In genomic region chr22:19885841-19886592, GRCh38 we compare ENCODE assay signal across 12 cellular contexts. TPM values are rescaled to one million over a fixed set of nuclear protein-coding genes. Genes with fewer than 3 reads are reported as not detected.
DNase-seq lines count a peak whose midpoint lies in the region; ATAC-seq, FAIRE-seq and TF ChIP-seq lines count a peak whose summit lies in the region.
"Had no signal": no experiment of that assay in that cellular context is flagged by ENCODE, and none has a peak within 500 bp of the region (broad histone marks: within the 10 kb centered on the region; RNA-seq: fewer than 3 reads in every experiment).

No MANE protein-coding gene starts in this region.

- H3K27ac ChIP-seq in HepG2 (ENCODE audit: extremely low read length, insufficient read depth, low read length), result no peak overlapping the region
- H3K27ac ChIP-seq in upper lobe of left lung, result peak overlapping the region in 3 of 4 donors; percentile 63 to 76 (median 71)
- H3K27ac ChIP-seq in stomach, result peak overlapping the region in 1 of 5 donors; percentile 17

- H3K36me3 Mint-ChIP-seq in activated naive CD4-positive, alpha-beta T cell treated with anti-CD3 and anti-CD28 coated beads for 36 hours (ENCODE audit: low read depth), result no peaks in the 10 kb centered on the region
- H3K36me3 Mint-ChIP-seq in T-cell, result no peaks in the 10 kb centered on the region
- H3K36me3 Mint-ChIP-seq in stimulated activated naive B cell treated with anti-CD40 and anti-IgM and Interleukin-4, amounts not matched to agents 10 μg/mL and 1 μg/mL and 100 μg/mL, for 72 hours, result peaks cover 4 to 5% of the 10 kb centered on the region in 2 donors

- H3K36me3 ChIP-seq in HepG2 (replicated peaks in 1 of 2; ENCODE audit: control insufficient read depth in 1 of 2, insufficient read depth in 2 of 2, low read length in 2 of 2) (peaks cover 0 to 2% of the 10 kb centered on the region in 2 experiments; a peak in 1 of 5 replicates), upper lobe of left lung (peaks cover 0 to 6% (median 3%) of the 10 kb centered on the region in 4 donors), stomach (peaks cover 0 to 56% (median 42%) of the 10 kb centered on the region in 4 donors)

- in situ Hi-C loops in HepG2 (cut with HindIII; ENCODE audit: extremely low pct_ligation_motif_present, low pct_unique_long_range_greater_than_20kb), result no loop called here

- H3K4me2 ChIP-seq in HepG2 (ENCODE audit: low read depth, low read length), result no peak overlapping the region

- WGBS in HepG2 (ENCODE audit: low lambda C conversion rate), result 93% methylated on average over 9 of the region's 15 CpGs
- 79 to 82% methylated on average over 11 to 12 of the region's 15 CpGs for WGBS in upper lobe of left lung, 2 donors
- 79 to 88% (median 83%) methylated on average over 11 to 15 of the region's 15 CpGs for WGBS in stomach, 5 donors

- peaks cover 51% of the 10 kb centered on the region for H3K4me1 Mint-ChIP-seq in activated naive CD4-positive, alpha-beta T cell treated with anti-CD3 and anti-CD28 coated beads for 36 hours (ENCODE audit: low read depth)
- peaks cover 45 to 55% (median 52%) of the 10 kb centered on the region in 3 donors for H3K4me1 Mint-ChIP-seq in T-cell
- H3K4me1 Mint-ChIP-seq in stimulated activated naive B cell treated with anti-CD40 and anti-IgM and Interleukin-4, amounts not matched to agents 10 μg/mL and 1 μg/mL and 100 μg/mL, for 72 hours, result peaks cover 22 to 28% of the 10 kb centered on the region in 2 donors

- no peak for FAIRE-seq in HepG2 (lab: Jason Lieb, UNC)

- H3K4me3 ChIP-seq in HepG2 (replicated peaks in 1 of 3; ENCODE audit: insufficient read depth in 1 of 3, low read depth in 2 of 3, low read length in 3 of 3) (no peak overlapping the region), upper lobe of left lung (no peak overlapping the region), stomach (no peak overlapping the region)

- H3K4me1 ChIP-seq in HepG2 (ENCODE audit: insufficient read depth, low read length) (peaks cover 23% of the 10 kb centered on the region), upper lobe of left lung (peaks cover 26 to 50% (median 28%) of the 10 kb centered on the region in 4 donors), stomach (peaks cover 8 to 36% (median 11%) of the 10 kb centered on the region in 4 donors)

- H3K9me3 ChIP-seq in HepG2 (ENCODE audit: low read length) (no peaks in the 10 kb centered on the region), upper lobe of left lung (no peaks in the 10 kb centered on the region), stomach (no peaks in the 10 kb centered on the region)

- H2AFZ ChIP-seq in HepG2 (ENCODE audit: low read length), result no peak overlapping the region

- no peaks in the 10 kb centered on the region for H3K79me2 ChIP-seq in HepG2 (ENCODE audit: insufficient read depth, low read length)

- no peak for TF ChIP-seq CTCF in HepG2 (CRISPR knock-in tag; IDR thresholded peaks at IDR 0.05)
- TF ChIP-seq CTCF in upper lobe of left lung (IDR thresholded peaks at IDR 0.05), result no peak
- TF ChIP-seq CTCF in stomach (IDR thresholded peaks at IDR 0.05), result no peak

- TF ChIP-seq RAD21 in HepG2 (CRISPR knock-in tag; IDR thresholded peaks at IDR 0.05), result no peak

- H3K27ac Mint-ChIP-seq in activated naive CD4-positive, alpha-beta T cell treated with anti-CD3 and anti-CD28 coated beads for 36 hours, result peak overlapping the region; percentile 73
- H3K27ac Mint-ChIP-seq in T-cell, result peak overlapping the region; percentile 92 to 96
- H3K27ac Mint-ChIP-seq in stimulated activated naive B cell treated with anti-CD40 and anti-IgM and Interleukin-4, amounts not matched to agents 10 μg/mL and 1 μg/mL and 100 μg/mL, for 72 hours, result no peak overlapping the region

- no peak for DNase-seq in activated naive CD4-positive, alpha-beta T cell treated with anti-CD3 and anti-CD28 coated beads for 36 hours
- no peak for DNase-seq in activated naive CD4-positive, alpha-beta T cell treated with Interleukin-2 at 50 U/mL for 16 hours
- no peak for DNase-seq in T-cell
- DNase-seq in HepG2 (ENCODE audit: low spot score), result no peak
- no peak for DNase-seq in upper lobe of left lung
- no peak for DNase-seq in dedifferentiated amniotic fluid mesenchymal stem cell (ENCODE audit: extremely low spot score)
- DNase-seq in stomach, result no peak
- DNase-seq in stimulated activated naive B cell treated with anti-CD40 and anti-IgM and Interleukin-4, amounts not matched to agents 10 μg/mL and 1 μg/mL and 100 μg/mL, for 72 hours, result no peak
- DNase-seq: activated B cell treated with CpG ODN at 0.5 μM for 24 hours; NCI-H2081; stimulated activated CD8-positive, alpha-beta memory T cell treated with anti-CD3 and anti-CD28 coated beads, Interleukin-4, amount 100 ng/mL, for 48 hours had no signal

- H3K9me3 Mint-ChIP-seq in activated naive CD4-positive, alpha-beta T cell treated with anti-CD3 and anti-CD28 coated beads for 36 hours, result no peaks in the 10 kb centered on the region
- no peaks in the 10 kb centered on the region for H3K9me3 Mint-ChIP-seq in T-cell
- H3K9me3 Mint-ChIP-seq in stimulated activated naive B cell treated with anti-CD40 and anti-IgM and Interleukin-4, amounts not matched to agents 10 μg/mL and 1 μg/mL and 100 μg/mL, for 72 hours, result no peaks in the 10 kb centered on the region
- H3K9me3 Mint-ChIP-seq: activated B cell treated with CpG ODN at 0.5 μM for 24 hours, IgD-negative memory B cell had no signal

- no TSS peak for BruUV-seq in HepG2 (replicated peaks; lab: Mats Ljungman, UMichigan)

- ATAC-seq in T-cell (replicated peaks in 1 of 4) (no peak), HepG2 (no peak), upper lobe of left lung (ENCODE audit: low FRiP score in 2 of 2) (no peak)
- no peak for ATAC-seq in stimulated activated naive B cell treated with anti-CD40 and anti-IgM and Interleukin-4, amounts not matched to agents 10 μg/mL and 1 μg/mL and 100 μg/mL, for 72 hours (replicated peaks)

- POLR2A ChIA-PET in T-cell (lab: Charles Lee), result no interaction called here
- POLR2A ChIA-PET in HepG2 (lab: Yijun Ruan, JAX), result no interaction called here

- no peaks in the 10 kb centered on the region for H3K27me3 Mint-ChIP-seq in activated naive CD4-positive, alpha-beta T cell treated with anti-CD3 and anti-CD28 coated beads for 36 hours (ENCODE audit: low read depth)
- H3K27me3 Mint-ChIP-seq in T-cell, result no peaks in the 10 kb centered on the region
- H3K27me3 Mint-ChIP-seq in stimulated activated naive B cell treated with anti-CD40 and anti-IgM and Interleukin-4, amounts not matched to agents 10 μg/mL and 1 μg/mL and 100 μg/mL, for 72 hours, result no peaks in the 10 kb centered on the region
- H3K27me3 Mint-ChIP-seq: activated B cell treated with CpG ODN at 0.5 μM for 24 hours, IgD-negative memory B cell had no signal

- TF ChIP-seq POLR2A in HepG2 (IDR thresholded peaks at IDR 0.05; ENCODE audit: insufficient read depth in 1 of 2, low read depth in 2 of 2, low read length in 2 of 2) (no peak), upper lobe of left lung (IDR thresholded peaks at IDR 0.05) (no peak), stomach (IDR thresholded peaks at IDR 0.05) (no peak)

- H4K20me1 ChIP-seq in HepG2 (ENCODE audit: insufficient read depth, low read length), result no peaks in the 10 kb centered on the region

- H3K27me3 ChIP-seq in HepG2 (ENCODE audit: control insufficient read depth in 1 of 2, insufficient read depth in 2 of 2, low read length in 2 of 2) (no peaks in the 10 kb centered on the region), upper lobe of left lung (no peaks in the 10 kb centered on the region), stomach (no peaks in the 10 kb centered on the region)

- CTCF ChIA-PET in activated naive CD4-positive, alpha-beta T cell treated with anti-CD3 and anti-CD28 coated beads for 36 hours (lab: Charles Lee), result interaction anchor here (1.1 to 3.4 kb wide), 4 partner anchors 15 to 155 kb away, joined by 3 to 14 read pairs (median 8); no protein-coding TSS in a partner anchor
- CTCF ChIA-PET in T-cell (lab: Charles Lee), result no interaction called here
- CTCF ChIA-PET in HepG2 (lab: Yijun Ruan, JAX; ENCODE audit: low intra/inter-chr PET ratio, low total read pairs), result no interaction called here

- peak overlapping the region; percentile 38 for H3K4me3 Mint-ChIP-seq in activated naive CD4-positive, alpha-beta T cell treated with anti-CD3 and anti-CD28 coated beads for 36 hours
- H3K4me3 Mint-ChIP-seq in T-cell, result peak overlapping the region in 2 of 3 donors; percentile 62 to 63
- H3K4me3 Mint-ChIP-seq in stimulated activated naive B cell treated with anti-CD40 and anti-IgM and Interleukin-4, amounts not matched to agents 10 μg/mL and 1 μg/mL and 100 μg/mL, for 72 hours, result no peak overlapping the region
- H3K4me3 Mint-ChIP-seq: activated B cell treated with CpG ODN at 0.5 μM for 24 hours had no signal

- intact Hi-C loops in activated naive CD4-positive, alpha-beta T cell treated with anti-CD3 and anti-CD28 coated beads for 36 hours (cut with micrococcal nuclease), result loop anchor here (2.0 kb wide), 1 partner anchor 61 kb away; no protein-coding TSS in a partner anchor
- intact Hi-C loops in HepG2 (cut with micrococcal nuclease; ENCODE audit: unreplicated experiment) (no loop called here), stomach (cut with DNase I; ENCODE audit: low total_unique reads) (no loop called here)

- TF ChIP-seq EP300 in HepG2 (IDR thresholded peaks at IDR 0.05; ENCODE audit: low read depth in 2 of 2, low read length in 2 of 2) (no peak), HepG2 (CRISPR knock-in tag; IDR thresholded peaks at IDR 0.05; ENCODE audit: borderline replicate concordance) (no peak), upper lobe of left lung (IDR thresholded peaks at IDR 0.05) (no peak), stomach (IDR thresholded peaks at IDR 0.05) (no peak)

- H3K9ac ChIP-seq in HepG2 (ENCODE audit: insufficient read depth, low read depth, low read length), result no peak overlapping the region

RNA-seq across cellular contexts. Expression of gene GNB1L, which starts 31.3 kb away (rescaled TPM):
- total RNA-seq in activated naive CD4-positive, alpha-beta T cell treated with anti-CD3 and anti-CD28 coated beads for 36 hours, result 1 to 10 TPM; 8.8 to 9.8 TPM
- total RNA-seq in T-cell (10 to 100 TPM in 3 of 5 donors, 1 to 10 TPM in 2; 4.8 to 13.7 (median 12.9) TPM), HepG2 (2016; rRNA removed; fragmentation: Illumina TruSeq; extraction: Trizol) (7.4 and 7.7 TPM in 2 replicates), upper lobe of left lung (10 to 100 TPM in 1 of 6 donors, 1 to 10 TPM in 4, under 1 TPM in 1; 0.78 to 11.1 (median 6.8) TPM), stomach (1 to 10 TPM in 2 of 5 donors, under 1 TPM in 2, not detected in 1; 0.29 to 4.1 (median 1.7) TPM)
- 2.1 and 3.2 TPM in 2 replicates for total RNA-seq in HepG2 (2016; cell fraction: cytosol; rRNA removed; fragmentation: Illumina TruSeq; extraction: Trizol; ENCODE audit: low read depth)
- 7.8 and 8.7 TPM in 2 replicates for total RNA-seq in HepG2 (2016; cell fraction: insoluble cytoplasmic fraction; rRNA removed; fragmentation: Illumina TruSeq; extraction: Trizol)
- 4.1 and 4.4 TPM in 2 replicates for total RNA-seq in HepG2 (2016; cell fraction: membrane; rRNA removed; fragmentation: Illumina TruSeq; extraction: Trizol)
- 4.8 and 5.3 TPM in 2 replicates for total RNA-seq in HepG2 (2016; cell fraction: nucleus; rRNA removed; fragmentation: Illumina TruSeq; extraction: Trizol)
- polyA plus RNA-seq in HepG2 (2011; rRNA removed) (2.1 and 2.5 TPM in 2 replicates), stomach (1 to 10 TPM; 1.8 to 6.8 (median 3.2) TPM)
- 1.7 and 3.9 TPM in 2 replicates for polyA plus RNA-seq in HepG2 (2011; cell fraction: cytosol; rRNA removed)
- 4.7 and 6.8 TPM in 2 replicates for polyA plus RNA-seq in HepG2 (2011; cell fraction: nucleus; rRNA removed)
- polyA plus RNA-seq in HepG2 (2012), result 2.4 and 4.1 TPM in 2 replicates
- 1.7 and 2.3 TPM in 2 replicates for polyA plus RNA-seq in HepG2 (2016; cell fraction: cytosol; fragmentation: Illumina TruSeq; extraction: Trizol; ENCODE audit: low read depth)
- polyA plus RNA-seq in HepG2 (2016; cell fraction: insoluble cytoplasmic fraction; fragmentation: Illumina TruSeq; extraction: Trizol; ENCODE audit: low read depth), result 5.9 and 6.5 TPM in 2 replicates
- polyA plus RNA-seq in HepG2 (2016; cell fraction: membrane; fragmentation: Illumina TruSeq; extraction: Trizol; ENCODE audit: low read depth), result 2.8 and 3.1 TPM in 2 replicates
- 4.2 and 7.0 TPM in 2 replicates for polyA plus RNA-seq in HepG2 (2016; cell fraction: nucleus; fragmentation: Illumina TruSeq; extraction: Trizol; ENCODE audit: insufficient read depth, low read depth)
- 2.4 and 4.9 TPM in 2 replicates for polyA minus RNA-seq in HepG2 (2011; rRNA and poly(A)+ RNA removed; ENCODE audit: low replicate concordance)
- 1.7 and 2.4 TPM in 2 replicates for polyA minus RNA-seq in HepG2 (2011; cell fraction: cytosol; rRNA and poly(A)+ RNA removed)
- polyA minus RNA-seq in HepG2 (2011; cell fraction: nucleus; rRNA and poly(A)+ RNA removed), result 0.75 and 1.8 TPM in 2 replicates

RNA-seq across cellular contexts. Expression of gene RTL10, which starts 31.3 kb away (rescaled TPM):
- 10 to 100 TPM; 10.9 to 11.9 TPM for total RNA-seq in activated naive CD4-positive, alpha-beta T cell treated with anti-CD3 and anti-CD28 coated beads for 36 hours
- 10 to 100 TPM; 21.1 to 35.1 (median 28.5) TPM for total RNA-seq in T-cell
- 14.1 and 17.6 TPM in 2 replicates for total RNA-seq in HepG2 (2016; rRNA removed; fragmentation: Illumina TruSeq; extraction: Trizol)
- total RNA-seq in HepG2 (2016; cell fraction: cytosol; rRNA removed; fragmentation: Illumina TruSeq; extraction: Trizol; ENCODE audit: low read depth), result 2.4 and 2.6 TPM in 2 replicates
- 10.3 and 13.8 TPM in 2 replicates for total RNA-seq in HepG2 (2016; cell fraction: insoluble cytoplasmic fraction; rRNA removed; fragmentation: Illumina TruSeq; extraction: Trizol)
- 6.4 and 6.7 TPM in 2 replicates for total RNA-seq in HepG2 (2016; cell fraction: membrane; rRNA removed; fragmentation: Illumina TruSeq; extraction: Trizol)
- total RNA-seq in HepG2 (2016; cell fraction: nucleus; rRNA removed; fragmentation: Illumina TruSeq; extraction: Trizol), result 15.1 and 15.3 TPM in 2 replicates
- 15.8 and 18.2 TPM in 2 replicates for polyA plus RNA-seq in HepG2 (2011; rRNA removed)
- polyA plus RNA-seq in HepG2 (2011; cell fraction: cytosol; rRNA removed), result 8.3 and 9.5 TPM in 2 replicates
- 47.3 and 53.1 TPM in 2 replicates for polyA plus RNA-seq in HepG2 (2011; cell fraction: nucleus; rRNA removed)
- polyA plus RNA-seq in HepG2 (2012), result 11.3 and 11.9 TPM in 2 replicates
- polyA plus RNA-seq in HepG2 (2016; cell fraction: cytosol; fragmentation: Illumina TruSeq; extraction: Trizol; ENCODE audit: low read depth), result 1.3 and 1.5 TPM in 2 replicates
- 8.2 and 12.3 TPM in 2 replicates for polyA plus RNA-seq in HepG2 (2016; cell fraction: insoluble cytoplasmic fraction; fragmentation: Illumina TruSeq; extraction: Trizol; ENCODE audit: low read depth)
- polyA plus RNA-seq in HepG2 (2016; cell fraction: membrane; fragmentation: Illumina TruSeq; extraction: Trizol; ENCODE audit: low read depth), result 2.5 and 3.1 TPM in 2 replicates
- polyA plus RNA-seq in HepG2 (2016; cell fraction: nucleus; fragmentation: Illumina TruSeq; extraction: Trizol; ENCODE audit: insufficient read depth, low read depth), result 23.5 and 25.4 TPM in 2 replicates
- polyA minus RNA-seq in HepG2 (2011; rRNA and poly(A)+ RNA removed; ENCODE audit: low replicate concordance), result 46.0 and 112 TPM in 2 replicates
- 8.4 and 10.0 TPM in 2 replicates for polyA minus RNA-seq in HepG2 (2011; cell fraction: cytosol; rRNA and poly(A)+ RNA removed)
- 21.9 and 23.7 TPM in 2 replicates for polyA minus RNA-seq in HepG2 (2011; cell fraction: nucleus; rRNA and poly(A)+ RNA removed)
- 10 to 100 TPM; 16.4 to 27.4 (median 24.1) TPM for total RNA-seq in upper lobe of left lung
- 10 to 100 TPM in 2 of 5 donors, 1 to 10 TPM in 3; 1.7 to 28.1 (median 8.7) TPM for total RNA-seq in stomach
- polyA plus RNA-seq in stomach, result 10 to 100 TPM in 1 of 3 donors, 1 to 10 TPM in 2; 5.2 to 12.1 (median 5.8) TPM

RNA-seq across cellular contexts. Expression of gene COMT, which starts 55.6 kb away (rescaled TPM):
- total RNA-seq in activated naive CD4-positive, alpha-beta T cell treated with anti-CD3 and anti-CD28 coated beads for 36 hours, result 10 to 100 TPM; 53.7 to 56.8 TPM
- total RNA-seq in T-cell (10 to 100 TPM; 30.6 to 53.1 (median 50.5) TPM), HepG2 (2016; rRNA removed; fragmentation: Illumina TruSeq; extraction: Trizol) (144 and 162 TPM in 2 replicates), upper lobe of left lung (100 to 1,000 TPM; 136 to 475 (median 272) TPM), stomach (100 to 1,000 TPM in 2 of 5 donors, 10 to 100 TPM in 3; 25.1 to 137 (median 87.9) TPM)
- total RNA-seq in HepG2 (2016; cell fraction: cytosol; rRNA removed; fragmentation: Illumina TruSeq; extraction: Trizol; ENCODE audit: low read depth), result 44.0 and 61.5 TPM in 2 replicates
- 127 and 167 TPM in 2 replicates for total RNA-seq in HepG2 (2016; cell fraction: insoluble cytoplasmic fraction; rRNA removed; fragmentation: Illumina TruSeq; extraction: Trizol)
- total RNA-seq in HepG2 (2016; cell fraction: membrane; rRNA removed; fragmentation: Illumina TruSeq; extraction: Trizol), result 60.4 and 90.3 TPM in 2 replicates
- total RNA-seq in HepG2 (2016; cell fraction: nucleus; rRNA removed; fragmentation: Illumina TruSeq; extraction: Trizol), result 92.2 and 95.4 TPM in 2 replicates
- polyA plus RNA-seq in HepG2 (2011; rRNA removed) (156 and 194 TPM in 2 replicates), stomach (100 to 1,000 TPM; 103 to 174 (median 103) TPM)
- 185 and 260 TPM in 2 replicates for polyA plus RNA-seq in HepG2 (2011; cell fraction: cytosol; rRNA removed)
- 192 TPM in 2 replicates for polyA plus RNA-seq in HepG2 (2011; cell fraction: nucleus; rRNA removed)
- polyA plus RNA-seq in HepG2 (2012), result 90.6 and 123 TPM in 2 replicates
- 59.9 and 87.6 TPM in 2 replicates for polyA plus RNA-seq in HepG2 (2016; cell fraction: cytosol; fragmentation: Illumina TruSeq; extraction: Trizol; ENCODE audit: low read depth)
- 139 and 159 TPM in 2 replicates for polyA plus RNA-seq in HepG2 (2016; cell fraction: insoluble cytoplasmic fraction; fragmentation: Illumina TruSeq; extraction: Trizol; ENCODE audit: low read depth)
- polyA plus RNA-seq in HepG2 (2016; cell fraction: membrane; fragmentation: Illumina TruSeq; extraction: Trizol; ENCODE audit: low read depth), result 62.3 and 85.6 TPM in 2 replicates
- 155 and 158 TPM in 2 replicates for polyA plus RNA-seq in HepG2 (2016; cell fraction: nucleus; fragmentation: Illumina TruSeq; extraction: Trizol; ENCODE audit: insufficient read depth, low read depth)
- polyA minus RNA-seq in HepG2 (2011; rRNA and poly(A)+ RNA removed; ENCODE audit: low replicate concordance), result 32.2 and 191 TPM in 2 replicates
- 76.6 and 84.9 TPM in 2 replicates for polyA minus RNA-seq in HepG2 (2011; cell fraction: cytosol; rRNA and poly(A)+ RNA removed)
- 33.6 and 36.1 TPM in 2 replicates for polyA minus RNA-seq in HepG2 (2011; cell fraction: nucleus; rRNA and poly(A)+ RNA removed)

RNA-seq across cellular contexts. Expression of gene TXNRD2, which starts 55.6 kb away (rescaled TPM):
- total RNA-seq in activated naive CD4-positive, alpha-beta T cell treated with anti-CD3 and anti-CD28 coated beads for 36 hours, result 10 to 100 TPM; 22.9 to 23.6 TPM
- total RNA-seq in T-cell, result 10 to 100 TPM; 26.5 to 47.4 (median 28.7) TPM
- 16.4 and 18.6 TPM in 2 replicates for total RNA-seq in HepG2 (2016; rRNA removed; fragmentation: Illumina TruSeq; extraction: Trizol)
- total RNA-seq in HepG2 (2016; cell fraction: cytosol; rRNA removed; fragmentation: Illumina TruSeq; extraction: Trizol; ENCODE audit: low read depth), result 4.6 and 5.3 TPM in 2 replicates
- 16.6 and 20.5 TPM in 2 replicates for total RNA-seq in HepG2 (2016; cell fraction: insoluble cytoplasmic fraction; rRNA removed; fragmentation: Illumina TruSeq; extraction: Trizol)
- 7.4 and 8.1 TPM in 2 replicates for total RNA-seq in HepG2 (2016; cell fraction: membrane; rRNA removed; fragmentation: Illumina TruSeq; extraction: Trizol)
- total RNA-seq in HepG2 (2016; cell fraction: nucleus; rRNA removed; fragmentation: Illumina TruSeq; extraction: Trizol), result 17.3 and 19.7 TPM in 2 replicates
- polyA plus RNA-seq in HepG2 (2011; rRNA removed), result 17.5 and 23.4 TPM in 2 replicates
- polyA plus RNA-seq in HepG2 (2011; cell fraction: cytosol; rRNA removed), result 11.8 and 19.6 TPM in 2 replicates
- polyA plus RNA-seq in HepG2 (2011; cell fraction: nucleus; rRNA removed), result 74.7 and 94.3 TPM in 2 replicates
- 11.2 and 13.2 TPM in 2 replicates for polyA plus RNA-seq in HepG2 (2012)
- polyA plus RNA-seq in HepG2 (2016; cell fraction: cytosol; fragmentation: Illumina TruSeq; extraction: Trizol; ENCODE audit: low read depth), result 3.6 and 4.0 TPM in 2 replicates
- polyA plus RNA-seq in HepG2 (2016; cell fraction: insoluble cytoplasmic fraction; fragmentation: Illumina TruSeq; extraction: Trizol; ENCODE audit: low read depth), result 17.8 and 20.1 TPM in 2 replicates
- polyA plus RNA-seq in HepG2 (2016; cell fraction: membrane; fragmentation: Illumina TruSeq; extraction: Trizol; ENCODE audit: low read depth), result 5.9 and 6.5 TPM in 2 replicates
- 34.4 and 34.7 TPM in 2 replicates for polyA plus RNA-seq in HepG2 (2016; cell fraction: nucleus; fragmentation: Illumina TruSeq; extraction: Trizol; ENCODE audit: insufficient read depth, low read depth)
- 28.2 and 29.9 TPM in 2 replicates for polyA minus RNA-seq in HepG2 (2011; rRNA and poly(A)+ RNA removed; ENCODE audit: low replicate concordance)
- 10.6 and 12.9 TPM in 2 replicates for polyA minus RNA-seq in HepG2 (2011; cell fraction: cytosol; rRNA and poly(A)+ RNA removed)
- polyA minus RNA-seq in HepG2 (2011; cell fraction: nucleus; rRNA and poly(A)+ RNA removed), result 24.5 and 27.3 TPM in 2 replicates
- total RNA-seq in upper lobe of left lung, result 10 to 100 TPM; 29.6 to 78.6 (median 49.3) TPM
- 10 to 100 TPM in 4 of 5 donors, 1 to 10 TPM in 1; 6.4 to 59.4 (median 25.3) TPM for total RNA-seq in stomach
- 10 to 100 TPM; 35.1 to 69.5 (median 57.7) TPM for polyA plus RNA-seq in stomach

Comparison
In these comparisons a context has a peak if more than half of its experiments do, and no peak if none do; other contexts are left out.
1. H3K4me3 Mint-ChIP-seq: peak in activated naive CD4-positive, alpha-beta T cell treated with anti-CD3 and anti-CD28 coated beads for 36 hours (single experiment) and T-cell (2 of 3); none in stimulated activated naive B cell treated with anti-CD40 and anti-IgM and Interleukin-4, amounts not matched to agents 10 μg/mL and 1 μg/mL and 100 μg/mL, for 72 hours (0 of 2).